ENCODE assay signal across 1 cellular context in the genomic region with DNA sequence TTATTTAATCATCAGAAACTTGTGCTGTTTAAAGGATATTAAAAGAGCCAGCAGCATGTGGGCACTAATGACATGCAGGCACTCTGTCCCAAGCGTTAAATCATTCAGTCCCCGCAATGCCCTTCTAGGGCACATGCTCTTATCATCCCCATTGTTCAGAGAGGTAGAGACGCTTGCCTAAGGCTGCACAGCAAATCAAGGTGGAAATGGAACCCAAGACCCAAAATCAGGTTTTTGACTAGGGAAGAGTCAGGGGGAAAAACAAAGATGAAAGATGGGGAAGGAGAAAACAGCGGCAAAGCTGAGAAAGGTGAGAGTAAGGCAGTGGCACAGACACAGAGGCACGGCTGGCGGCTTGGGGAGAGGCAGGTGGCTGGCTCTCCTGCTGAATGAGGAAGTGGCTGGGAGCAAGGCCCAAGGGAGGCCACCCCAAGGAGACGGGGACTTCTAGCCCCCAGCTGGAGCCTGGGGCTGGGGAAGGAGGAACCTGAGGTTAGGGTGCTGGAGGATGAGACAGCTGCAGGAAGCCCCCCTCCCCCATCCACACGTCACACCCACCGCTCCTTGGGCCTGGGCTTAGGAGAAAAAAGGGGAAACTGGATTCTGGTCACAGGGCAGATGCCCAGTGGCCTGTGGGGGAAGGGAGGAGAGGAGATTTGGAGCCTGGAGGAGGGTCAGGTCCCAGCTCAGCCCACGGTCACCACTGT.
TF ChIP-seq lines count a peak whose summit lies in the region.

No MANE protein-coding gene starts in this region.

TF ChIP-seq in liver, 16 proteins besides CTCF, POLR2A, EP300 and RAD21 (continued from another document):
- TF ChIP-seq, protein P1, sequence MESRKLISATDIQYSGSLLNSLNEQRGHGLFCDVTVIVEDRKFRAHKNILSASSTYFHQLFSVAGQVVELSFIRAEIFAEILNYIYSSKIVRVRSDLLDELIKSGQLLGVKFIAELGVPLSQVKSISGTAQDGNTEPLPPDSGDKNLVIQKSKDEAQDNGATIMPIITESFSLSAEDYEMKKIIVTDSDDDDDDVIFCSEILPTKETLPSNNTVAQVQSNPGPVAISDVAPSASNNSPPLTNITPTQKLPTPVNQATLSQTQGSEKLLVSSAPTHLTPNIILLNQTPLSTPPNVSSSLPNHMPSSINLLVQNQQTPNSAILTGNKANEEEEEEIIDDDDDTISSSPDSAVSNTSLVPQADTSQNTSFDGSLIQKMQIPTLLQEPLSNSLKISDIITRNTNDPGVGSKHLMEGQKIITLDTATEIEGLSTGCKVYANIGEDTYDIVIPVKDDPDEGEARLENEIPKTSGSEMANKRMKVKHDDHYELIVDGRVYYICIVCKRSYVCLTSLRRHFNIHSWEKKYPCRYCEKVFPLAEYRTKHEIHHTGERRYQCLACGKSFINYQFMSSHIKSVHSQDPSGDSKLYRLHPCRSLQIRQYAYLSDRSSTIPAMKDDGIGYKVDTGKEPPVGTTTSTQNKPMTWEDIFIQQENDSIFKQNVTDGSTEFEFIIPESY (IDR thresholded peaks at IDR 0.05) = no peak
- TF ChIP-seq, protein P2, sequence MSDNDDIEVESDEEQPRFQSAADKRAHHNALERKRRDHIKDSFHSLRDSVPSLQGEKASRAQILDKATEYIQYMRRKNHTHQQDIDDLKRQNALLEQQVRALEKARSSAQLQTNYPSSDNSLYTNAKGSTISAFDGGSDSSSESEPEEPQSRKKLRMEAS (IDR thresholded peaks at IDR 0.05) = no peak
